In the genomic region with DNA sequence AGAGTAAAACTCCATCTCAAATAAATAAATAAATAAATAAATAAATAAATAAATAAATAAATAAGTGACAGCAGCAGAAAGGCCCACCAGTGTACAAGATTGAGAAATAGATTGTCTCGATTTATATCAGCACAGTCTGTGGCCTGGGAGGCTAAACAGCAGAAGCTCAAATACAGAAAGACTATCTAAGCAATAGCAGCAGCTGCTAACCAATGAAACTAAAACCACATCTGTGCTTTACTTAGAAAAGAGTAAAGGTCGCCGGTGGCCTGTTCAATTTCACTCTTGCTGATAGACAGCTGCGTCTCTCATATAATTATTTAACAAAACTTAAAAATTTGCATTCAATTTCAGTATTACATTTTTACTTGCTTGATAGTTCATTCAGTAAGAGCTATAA, we compare ENCODE assay signal across 15 cellular contexts.
DNase-seq lines count a peak whose midpoint lies in the region; ATAC-seq and TF ChIP-seq lines count a peak whose summit lies in the region.
"Had no signal": no experiment of that assay in that cellular context is flagged by ENCODE, and none has a peak within 500 bp of the region (broad histone marks: within the 10 kb centered on the region; RNA-seq: fewer than 3 reads in every experiment).

No MANE protein-coding gene starts in this region.

- no peak overlapping the region for H3K27ac ChIP-seq in suprapubic skin
- H3K27ac ChIP-seq: vagina had no signal

- TF ChIP-seq CTCF in GM13976 (IDR thresholded peaks at IDR 0.05; ENCODE audit: borderline replicate concordance, control extremely low read depth, extremely low read depth, insufficient read depth, missing control alignments) (no peak), suprapubic skin (IDR thresholded peaks at IDR 0.05) (no peak)

- no peaks in the 10 kb centered on the region for H3K9me3 ChIP-seq in suprapubic skin
- H3K9me3 ChIP-seq: vagina had no signal

- no peak overlapping the region for H3K4me3 ChIP-seq in suprapubic skin
- H3K4me3 ChIP-seq: vagina had no signal

- no peak for TF ChIP-seq EP300 in suprapubic skin (IDR thresholded peaks at IDR 0.05)

- TF ChIP-seq POLR2A in suprapubic skin (IDR thresholded peaks at IDR 0.05) = no peak

- H3K36me3 ChIP-seq in suprapubic skin = no peaks in the 10 kb centered on the region
- H3K36me3 ChIP-seq: vagina had no signal

- 88% methylated on average over 4 of the region's 4 CpGs for WGBS in suprapubic skin

- ATAC-seq in GM19372 (IDR thresholded peaks at IDR 0.05; ENCODE audit: low read depth, unreplicated experiment) (peak; percentile 80), HG02678 (IDR thresholded peaks at IDR 0.05; ENCODE audit: unreplicated experiment) (peak; percentile 99), HG03354 (IDR thresholded peaks at IDR 0.05; ENCODE audit: poor library complexity, severe bottlenecking, unreplicated experiment) (peak; percentile 98), HG02571 (IDR thresholded peaks at IDR 0.05; ENCODE audit: unreplicated experiment) (no peak), GM19397 (IDR thresholded peaks at IDR 0.05; ENCODE audit: unreplicated experiment) (no peak)

- no peaks in the 10 kb centered on the region for H3K27me3 ChIP-seq in suprapubic skin
- H3K27me3 ChIP-seq: vagina had no signal

- H3K4me1 ChIP-seq in suprapubic skin = no peaks in the 10 kb centered on the region
- H3K4me1 ChIP-seq: vagina had no signal

- in situ Hi-C loops in GM13976 (cut with MboI; ENCODE audit: low sequenced_read_pairs, unreplicated experiment) = no loop called here

- peak; percentile 26 for DNase-seq in GM13976 (ENCODE audit: low spot score)
- no peak for DNase-seq in NCI-H1092 (lab: John Stamatoyannopoulos, UW)
- DNase-seq in suprapubic skin (ENCODE audit: low spot score in 2 of 2) = no peak
- DNase-seq: activated CD4-positive, alpha-beta memory T cell treated with anti-CD3 and anti-CD28 coated beads for 36 hours; activated gamma-delta T cell; HCEC 1CT; NCI-H524 treated with DMSO at 0.1 percent for 48 hours; posterior cingulate gyrus; RPMI8226 had no signal

Comparison
In these comparisons a context has a peak if more than half of its experiments do, and no peak if none do; other contexts are left out.
1. ATAC-seq: peak in GM19372 (single experiment), HG02678 (single experiment) and HG03354 (single experiment); none in HG02571 (single experiment) and GM19397 (single experiment).